In the genomic region with DNA sequence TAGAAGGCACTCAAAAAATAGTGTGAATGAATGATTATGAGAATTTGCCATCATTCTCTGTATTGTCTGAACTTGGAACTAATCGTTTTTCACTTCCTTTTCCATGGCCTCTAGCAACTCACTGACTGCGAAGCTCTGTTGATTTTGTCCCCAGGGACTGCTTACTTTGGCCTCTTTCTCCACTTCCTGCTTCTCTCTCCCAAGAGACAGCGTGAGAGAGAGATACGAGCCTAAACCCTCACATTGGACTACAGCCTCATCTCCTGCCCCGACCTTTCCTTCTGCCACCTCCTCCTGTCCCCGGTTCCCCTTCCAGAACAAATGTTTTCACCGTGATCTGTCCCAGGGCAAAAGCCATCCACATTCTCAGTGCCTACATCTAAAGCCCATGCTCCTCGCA, we compare ENCODE assay signal across 9 cellular contexts.
DNase-seq lines count a peak whose midpoint lies in the region; ATAC-seq and TF ChIP-seq lines count a peak whose summit lies in the region.
"Had no signal": no experiment of that assay in that cellular context is flagged by ENCODE, and none has a peak within 500 bp of the region (broad histone marks: within the 10 kb centered on the region; RNA-seq: fewer than 3 reads in every experiment).

No MANE protein-coding gene starts in this region.

- peaks cover 64% of the 10 kb centered on the region for H3K4me1 ChIP-seq in Loucy (ENCODE audit: insufficient read depth, low read length, poor library complexity, severe bottlenecking)
- peaks cover 4 to 21% (median 6%) of the 10 kb centered on the region in 4 donors for H3K4me1 ChIP-seq in liver (ENCODE audit: control insufficient read depth in 4 of 4, insufficient read depth in 4 of 4, low read length in 3 of 4)

- DNase-seq in DMS53 (lab: John Stamatoyannopoulos, UW) = no peak
- no peak for DNase-seq in NCI-H524 (lab: John Stamatoyannopoulos, UW)
- DNase-seq in G401 (ENCODE audit: low spot score) = no peak
- no peak for DNase-seq in stimulated activated naive CD4-positive, alpha-beta T cell treated with Interleukin-2 at 50 U/mL for 16 hours (lab: John Stamatoyannopoulos, UW)
- DNase-seq: hippocampal formation had no signal

- ATAC-seq in GM18498 (IDR thresholded peaks at IDR 0.05; ENCODE audit: unreplicated experiment) = peak; percentile 93
- ATAC-seq in GM21737 (IDR thresholded peaks at IDR 0.05; ENCODE audit: unreplicated experiment) = peak; percentile 88

- no peak overlapping the region for H2AFZ ChIP-seq in Loucy (ENCODE audit: low read length)

- no peaks in the 10 kb centered on the region for H4K20me1 ChIP-seq in Loucy (ENCODE audit: insufficient read depth, low read length, poor library complexity, severe bottlenecking)

- in situ Hi-C loops in G401 (cut with HindIII; ENCODE audit: low sequenced_read_pairs) = no loop called here

- H3F3A ChIP-seq in Loucy (ENCODE audit: low read depth) = peaks cover 7% of the 10 kb centered on the region; the same call in 1 of the 2 replicates

- H3K9me2 ChIP-seq in Loucy (replicated peaks; ENCODE audit: low read depth, low read length) = no peaks in the 10 kb centered on the region

- H3K27me3 ChIP-seq in Loucy (ENCODE audit: insufficient read depth, low read length, poor library complexity, severe bottlenecking) (no peaks in the 10 kb centered on the region), liver (ENCODE audit: control insufficient read depth in 4 of 4, insufficient read depth in 4 of 4, low read length in 3 of 4) (no peaks in the 10 kb centered on the region)

- TF ChIP-seq RAD21 in liver (IDR thresholded peaks at IDR 0.05) = peak; percentile 16 to 34

- H3K9me3 ChIP-seq in Loucy (ENCODE audit: insufficient read depth, low read depth, low read length) (no peaks in the 10 kb centered on the region), liver (ENCODE audit: control insufficient read depth in 4 of 4, low read length in 3 of 4) (no peaks in the 10 kb centered on the region)

- H3K36me3 ChIP-seq in Loucy (ENCODE audit: insufficient read depth, low read length) (no peaks in the 10 kb centered on the region), liver (ENCODE audit: control insufficient read depth in 4 of 4, insufficient read depth in 3 of 4, low read depth in 1 of 4, low read length in 3 of 4) (no peaks in the 10 kb centered on the region)

- H3K4me3 ChIP-seq in Loucy (ENCODE audit: low read length, poor library complexity, severe bottlenecking) (peak overlapping the region; percentile 34), liver (ENCODE audit: low read depth in 1 of 3, low read length in 3 of 3) (no peak overlapping the region)

- peak overlapping the region; percentile 33 for H3K4me2 ChIP-seq in Loucy (ENCODE audit: low read depth, low read length, poor library complexity, severe bottlenecking)

- 14% methylated on average over 8 of the region's 8 CpGs for WGBS in liver

- H3K27ac ChIP-seq in liver (ENCODE audit: low read depth in 1 of 2, low read length in 2 of 2) = peak overlapping the region in 1 of 2 donors; percentile 33

- no peaks in the 10 kb centered on the region for H3K79me2 ChIP-seq in Loucy (ENCODE audit: insufficient read depth, low read length)

- H3K9ac ChIP-seq in Loucy (ENCODE audit: low read depth, low read length, poor library complexity, severe bottlenecking) (peak overlapping the region; percentile 86), liver (ENCODE audit: low read depth in 1 of 2, low read length in 2 of 2) (no peak overlapping the region)

- TF ChIP-seq CTCF in Loucy (conservative IDR thresholded peaks at IDR 0.05; ENCODE audit: low read length) (no peak), liver (IDR thresholded peaks at IDR 0.05; ENCODE audit: low read depth, low read length, missing input control) (no peak)

TF ChIP-seq in liver, 16 proteins besides CTCF, POLR2A, EP300 and RAD21:
- TF ChIP-seq FOXA2 (IDR thresholded peaks at IDR 0.05) (peak; percentile 76), MAX (IDR thresholded peaks at IDR 0.05) (peak; percentile 91), TAF1 (conservative IDR thresholded peaks at IDR 0.05) (no peak), HNF4G (IDR thresholded peaks at IDR 0.05) (no peak), HNF4A (conservative IDR thresholded peaks at IDR 0.05) (peak; percentile 34 to 53), NR2F2 (IDR thresholded peaks at IDR 0.05) (peak; percentile 47), EGR1 (IDR thresholded peaks at IDR 0.05; ENCODE audit: low read depth in 2 of 2) (peak; percentile 54 to 77), ATF3 (IDR thresholded peaks at IDR 0.05) (no peak), SP1 (IDR thresholded peaks at IDR 0.05) (peak; percentile 54), RXRA (IDR thresholded peaks at IDR 0.05) (peak; percentile 24 to 61), JUND (IDR thresholded peaks at IDR 0.05) (no peak), YY1 (IDR thresholded peaks at IDR 0.05) (peak; percentile 74), FOXA1 (IDR thresholded peaks at IDR 0.05) (peak; percentile 57), GABPA (IDR thresholded peaks at IDR 0.05 in 1 of 2, conservative IDR thresholded peaks at IDR 0.05 in 1 of 2) (peak in 1 of 2 donors; percentile 41)
- TF ChIP-seq, protein P1, sequence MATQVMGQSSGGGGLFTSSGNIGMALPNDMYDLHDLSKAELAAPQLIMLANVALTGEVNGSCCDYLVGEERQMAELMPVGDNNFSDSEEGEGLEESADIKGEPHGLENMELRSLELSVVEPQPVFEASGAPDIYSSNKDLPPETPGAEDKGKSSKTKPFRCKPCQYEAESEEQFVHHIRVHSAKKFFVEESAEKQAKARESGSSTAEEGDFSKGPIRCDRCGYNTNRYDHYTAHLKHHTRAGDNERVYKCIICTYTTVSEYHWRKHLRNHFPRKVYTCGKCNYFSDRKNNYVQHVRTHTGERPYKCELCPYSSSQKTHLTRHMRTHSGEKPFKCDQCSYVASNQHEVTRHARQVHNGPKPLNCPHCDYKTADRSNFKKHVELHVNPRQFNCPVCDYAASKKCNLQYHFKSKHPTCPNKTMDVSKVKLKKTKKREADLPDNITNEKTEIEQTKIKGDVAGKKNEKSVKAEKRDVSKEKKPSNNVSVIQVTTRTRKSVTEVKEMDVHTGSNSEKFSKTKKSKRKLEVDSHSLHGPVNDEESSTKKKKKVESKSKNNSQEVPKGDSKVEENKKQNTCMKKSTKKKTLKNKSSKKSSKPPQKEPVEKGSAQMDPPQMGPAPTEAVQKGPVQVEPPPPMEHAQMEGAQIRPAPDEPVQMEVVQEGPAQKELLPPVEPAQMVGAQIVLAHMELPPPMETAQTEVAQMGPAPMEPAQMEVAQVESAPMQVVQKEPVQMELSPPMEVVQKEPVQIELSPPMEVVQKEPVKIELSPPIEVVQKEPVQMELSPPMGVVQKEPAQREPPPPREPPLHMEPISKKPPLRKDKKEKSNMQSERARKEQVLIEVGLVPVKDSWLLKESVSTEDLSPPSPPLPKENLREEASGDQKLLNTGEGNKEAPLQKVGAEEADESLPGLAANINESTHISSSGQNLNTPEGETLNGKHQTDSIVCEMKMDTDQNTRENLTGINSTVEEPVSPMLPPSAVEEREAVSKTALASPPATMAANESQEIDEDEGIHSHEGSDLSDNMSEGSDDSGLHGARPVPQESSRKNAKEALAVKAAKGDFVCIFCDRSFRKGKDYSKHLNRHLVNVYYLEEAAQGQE (IDR thresholded peaks at IDR 0.05) = no peak
- TF ChIP-seq, protein P2, sequence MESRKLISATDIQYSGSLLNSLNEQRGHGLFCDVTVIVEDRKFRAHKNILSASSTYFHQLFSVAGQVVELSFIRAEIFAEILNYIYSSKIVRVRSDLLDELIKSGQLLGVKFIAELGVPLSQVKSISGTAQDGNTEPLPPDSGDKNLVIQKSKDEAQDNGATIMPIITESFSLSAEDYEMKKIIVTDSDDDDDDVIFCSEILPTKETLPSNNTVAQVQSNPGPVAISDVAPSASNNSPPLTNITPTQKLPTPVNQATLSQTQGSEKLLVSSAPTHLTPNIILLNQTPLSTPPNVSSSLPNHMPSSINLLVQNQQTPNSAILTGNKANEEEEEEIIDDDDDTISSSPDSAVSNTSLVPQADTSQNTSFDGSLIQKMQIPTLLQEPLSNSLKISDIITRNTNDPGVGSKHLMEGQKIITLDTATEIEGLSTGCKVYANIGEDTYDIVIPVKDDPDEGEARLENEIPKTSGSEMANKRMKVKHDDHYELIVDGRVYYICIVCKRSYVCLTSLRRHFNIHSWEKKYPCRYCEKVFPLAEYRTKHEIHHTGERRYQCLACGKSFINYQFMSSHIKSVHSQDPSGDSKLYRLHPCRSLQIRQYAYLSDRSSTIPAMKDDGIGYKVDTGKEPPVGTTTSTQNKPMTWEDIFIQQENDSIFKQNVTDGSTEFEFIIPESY (IDR thresholded peaks at IDR 0.05) = no peak
